27 cellular contexts compared by ENCODE assay signal in genomic region chr3:160091441-160091840, GRCh38.
"Had no signal": no experiment of that assay in that cellular context is flagged by ENCODE, and none has a peak within 500 bp of the region (broad histone marks: within the 10 kb centered on the region; RNA-seq: fewer than 3 reads in every experiment).

No MANE protein-coding gene starts in this region.

- FAIRE-seq: bronchial epithelial cell, K562 had no signal

- H3K27me3 Mint-ChIP-seq: activated CD4-positive, alpha-beta memory T cell treated with anti-CD3 and anti-CD28 coated beads for 36 hours; activated CD4-positive, alpha-beta T cell treated with anti-CD3 and anti-CD28 coated beads, Interleukin-2, amount 10 ng/mL, durations not matched to agents 7 days and 5 days; activated T-helper 17 cell treated with anti-CD3 and anti-CD28 coated beads, Interleukin-2, amount 50 U/mL, for 72 hours had no signal

- H3K4me3 Mint-ChIP-seq: activated CD4-positive, alpha-beta memory T cell treated with anti-CD3 and anti-CD28 coated beads for 36 hours; activated CD4-positive, alpha-beta T cell treated with anti-CD3 and anti-CD28 coated beads, Interleukin-2, amount 10 ng/mL, durations not matched to agents 7 days and 5 days; activated T-helper 17 cell treated with anti-CD3 and anti-CD28 coated beads, Interleukin-2, amount 50 U/mL, for 72 hours had no signal

- H3K27ac ChIP-seq: ascending aorta, body of pancreas, Peyer's patch, RWPE1, SJCRH30, VCaP had no signal

- ATAC-seq: activated T-helper 17 cell treated with anti-CD3 and anti-CD28 coated beads, Interleukin-2, amount 50 U/mL, for 72 hours; body of pancreas; K562 had no signal

- DNase-seq: activated CD4-positive, alpha-beta memory T cell treated with anti-CD3 and anti-CD28 coated beads for 36 hours; activated CD4-positive, alpha-beta T cell treated with anti-CD3 and anti-CD28 coated beads, Interleukin-2, amount 10 ng/mL, durations not matched to agents 7 days and 5 days; activated CD4-positive, CD25-positive, alpha-beta regulatory T cell; activated CD8-positive, alpha-beta memory T cell treated with anti-CD3 and anti-CD28 coated beads for 24 hours; activated naive CD4-positive, alpha-beta T cell treated with anti-CD3 and anti-CD28 coated beads, Interleukin-2, amount 50 U/mL, for 16 hours; activated T-cell treated with anti-CD3 and anti-CD28 coated beads, Interleukin-2, amount 50 U/mL, for 48 hours; body of pancreas; Karpas-422; NCI-H1105 treated with DMSO at 0.1 percent for 48 hours; NCI-H1694 treated with DMSO at 0.1 percent for 48 hours; NCI-H2029 treated with DMSO at 0.1 percent for 48 hours; NCI-H345; NCI-H510A treated with DMSO at 0.1 percent for 48 hours; NCI-H748 treated with DMSO at 0.1 percent for 48 hours; NK-92 treated with Interleukin-12 subunit alpha and Interleukin-12 subunit beta, amount 100 ng/mL, for 24 hours; OCI-M1; Peyer's patch; Right ventricle myocardium superior; SJCRH30; SK-N-SH; T-helper 1 cell had no signal

- H3K9ac ChIP-seq: SK-N-SH had no signal

- H3K27ac Mint-ChIP-seq: activated CD4-positive, alpha-beta memory T cell treated with anti-CD3 and anti-CD28 coated beads for 36 hours; activated CD4-positive, alpha-beta T cell treated with anti-CD3 and anti-CD28 coated beads, Interleukin-2, amount 10 ng/mL, durations not matched to agents 7 days and 5 days; activated T-helper 17 cell treated with anti-CD3 and anti-CD28 coated beads, Interleukin-2, amount 50 U/mL, for 72 hours had no signal

- H3K9me3 Mint-ChIP-seq: activated CD4-positive, alpha-beta memory T cell treated with anti-CD3 and anti-CD28 coated beads for 36 hours had no signal

- H3K4me3 ChIP-seq: ascending aorta, body of pancreas, K562, Peyer's patch, SJCRH30 had no signal

- H3K27me3 ChIP-seq: ascending aorta, body of pancreas, Peyer's patch, SJCRH30 had no signal

- H3K9me3 ChIP-seq: ascending aorta, body of pancreas, Peyer's patch, SJCRH30, SK-N-SH had no signal

- H3K4me1 ChIP-seq: ascending aorta, body of pancreas, Peyer's patch, SJCRH30 had no signal

- H3K36me3 ChIP-seq: ascending aorta, Peyer's patch, SJCRH30 had no signal

- H3K36me3 Mint-ChIP-seq: activated CD4-positive, alpha-beta memory T cell treated with anti-CD3 and anti-CD28 coated beads for 36 hours had no signal

- H3K4me2 ChIP-seq: SK-N-SH had no signal

- H3K4me1 Mint-ChIP-seq: activated CD4-positive, alpha-beta T cell treated with anti-CD3 and anti-CD28 coated beads, Interleukin-2, amount 10 ng/mL, durations not matched to agents 7 days and 5 days; activated T-helper 17 cell treated with anti-CD3 and anti-CD28 coated beads, Interleukin-2, amount 50 U/mL, for 72 hours had no signal
